In the genomic region with DNA sequence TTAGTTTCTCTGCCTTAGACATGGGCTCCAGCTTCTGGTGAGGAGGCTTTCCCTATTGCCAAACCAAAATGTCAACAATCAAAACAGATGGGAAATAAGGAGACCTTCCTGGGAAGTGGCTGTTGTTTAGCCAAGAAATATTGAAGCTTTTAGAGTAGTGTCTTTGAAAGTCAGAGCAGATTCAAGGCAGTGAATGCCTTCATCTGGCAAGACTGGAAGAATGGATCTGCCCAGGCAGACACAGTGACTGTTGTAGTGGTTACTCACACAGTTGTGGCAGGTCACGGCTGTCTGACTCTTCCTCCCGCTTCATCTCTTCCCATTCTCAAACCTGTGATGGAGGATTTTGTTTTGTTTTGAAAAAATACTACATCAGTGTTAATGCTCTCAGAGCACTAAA, we compare ENCODE assay signal across 19 cellular contexts.
DNase-seq lines count a peak whose midpoint lies in the region; ATAC-seq, FAIRE-seq and TF ChIP-seq lines count a peak whose summit lies in the region.
"Had no signal": no experiment of that assay in that cellular context is flagged by ENCODE, and none has a peak within 500 bp of the region (broad histone marks: within the 10 kb centered on the region; RNA-seq: fewer than 3 reads in every experiment).

No MANE protein-coding gene starts in this region.

- WGBS in mammary epithelial cell (ENCODE audit: low coverage, missing lambda C conversion rate) = 85% methylated on average over 2 of the region's 2 CpGs

- no peaks in the 10 kb centered on the region for H3K9me3 ChIP-seq in mammary epithelial cell (replicated peaks; ENCODE audit: insufficient read depth, low read length)
- no peaks in the 10 kb centered on the region for H3K9me3 ChIP-seq in breast epithelium
- no peaks in the 10 kb centered on the region for H3K9me3 ChIP-seq in astrocyte (ENCODE audit: insufficient read depth, low read depth, low read length)
- H3K9me3 ChIP-seq in osteoblast (ENCODE audit: low read depth, low read length) = no peaks in the 10 kb centered on the region

- dilution Hi-C loops in mammary epithelial cell (cut with HindIII; ENCODE audit: low sequenced_read_pairs) = loop anchor here (5.0 kb wide), 1 partner anchor 33 kb away; no protein-coding TSS in a partner anchor

- no peaks in the 10 kb centered on the region for H3K9me3 Mint-ChIP-seq in astrocyte (ENCODE audit: unreplicated experiment)
- no peaks in the 10 kb centered on the region for H3K9me3 Mint-ChIP-seq in natural killer cell treated with Interleukin-12 subunit alpha and Interleukin-12 subunit beta and Interleukin-15 and Interleukin-18, amount 100 ng/mL, for 72 hours

- H2AFZ ChIP-seq in mammary epithelial cell (ENCODE audit: low read depth, low read length) = no peak overlapping the region
- no peak overlapping the region for H2AFZ ChIP-seq in astrocyte (ENCODE audit: low read depth, low read length)
- H2AFZ ChIP-seq in osteoblast (ENCODE audit: low read length) = peak overlapping the region; percentile 40

- H3K4me2 ChIP-seq in mammary epithelial cell (ENCODE audit: insufficient read depth, low read depth, low read length) = no peak overlapping the region
- no peak overlapping the region for H3K4me2 ChIP-seq in astrocyte (ENCODE audit: low read length)
- peak overlapping the region; percentile 21 for H3K4me2 ChIP-seq in osteoblast (ENCODE audit: insufficient read depth, low read length)

- H4K20me1 ChIP-seq in mammary epithelial cell (ENCODE audit: insufficient read depth, low read length) = no peaks in the 10 kb centered on the region
- no peaks in the 10 kb centered on the region for H4K20me1 ChIP-seq in astrocyte (ENCODE audit: insufficient read depth, low read length)
- H4K20me1 ChIP-seq in osteoblast (ENCODE audit: insufficient read depth, low read length) = no peaks in the 10 kb centered on the region

- in situ Hi-C loops in mammary epithelial cell (cut with MboI; ENCODE audit: low sequenced_read_pairs in 2 of 2) = no loop called here

- ATAC-seq in natural killer cell treated with Interleukin-12 subunit alpha and Interleukin-12 subunit beta and Interleukin-15 and Interleukin-18, amount 100 ng/mL, for 72 hours = no peak
- ATAC-seq: K562, Panc1 had no signal

- H3K9ac ChIP-seq in mammary epithelial cell (ENCODE audit: insufficient read depth, low read length) (no peak overlapping the region), astrocyte (ENCODE audit: low read length) (no peak overlapping the region)

- H3K4me3 Mint-ChIP-seq in astrocyte (ENCODE audit: unreplicated experiment) = no peak overlapping the region
- H3K4me3 Mint-ChIP-seq in natural killer cell treated with Interleukin-12 subunit alpha and Interleukin-12 subunit beta and Interleukin-15 and Interleukin-18, amount 100 ng/mL, for 72 hours = no peak overlapping the region

- intact Hi-C loops in mammary epithelial cell (cut with micrococcal nuclease) (no loop called here), breast epithelium (cut with DNase I; ENCODE audit: low total_unique reads) (no loop called here)

- no peak for TF ChIP-seq CTCF in mammary epithelial cell (conservative IDR thresholded peaks at IDR 0.05 in 1 of 2, IDR thresholded peaks at IDR 0.05 in 1 of 2; ENCODE audit: extremely low read depth in 1 of 2, insufficient read depth in 1 of 2, low read depth in 1 of 2, low read length in 2 of 2)
- no peak for TF ChIP-seq CTCF in breast epithelium (IDR thresholded peaks at IDR 0.05)
- TF ChIP-seq CTCF in astrocyte (IDR thresholded peaks at IDR 0.05; ENCODE audit: insufficient read depth, low read depth, low read length) = no peak
- no peak for TF ChIP-seq CTCF in osteoblast (IDR thresholded peaks at IDR 0.05; ENCODE audit: extremely low read depth, low read depth, low read length)

- DNase-seq in mammary epithelial cell = peak; percentile 53
- no peak for DNase-seq in breast epithelium (ENCODE audit: low spot score in 2 of 2)
- DNase-seq in astrocyte (ENCODE audit: low read depth) = peak; percentile 14
- peak; percentile 86 for DNase-seq in osteoblast (ENCODE audit: insufficient read length, low spot score, missing footprints)
- no peak for DNase-seq in GM19238 (ENCODE audit: insufficient read length, low spot score)
- no peak for DNase-seq in cortex of kidney (lab: John Stamatoyannopoulos, UW)
- no peak for DNase-seq in natural killer cell treated with Interleukin-12 subunit alpha and Interleukin-12 subunit beta and Interleukin-15 and Interleukin-18, amount 100 ng/mL, for 72 hours (ENCODE audit: low spot score)
- DNase-seq in inferior parietal cortex (ENCODE audit: extremely low spot score) = no peak
- DNase-seq: 8988T, DND-41, GF-D8, NCI-H1436, NCI-H2081 treated with DMSO at 0.1 percent for 48 hours, NCI-H510A treated with DMSO at 0.1 percent for 48 hours, Right ventricle myocardium superior had no signal

- H3K36me3 Mint-ChIP-seq in astrocyte (ENCODE audit: low read depth, unreplicated experiment) = no peaks in the 10 kb centered on the region
- H3K36me3 Mint-ChIP-seq in natural killer cell treated with Interleukin-12 subunit alpha and Interleukin-12 subunit beta and Interleukin-15 and Interleukin-18, amount 100 ng/mL, for 72 hours = no peaks in the 10 kb centered on the region

- CTCF ChIA-PET in mammary epithelial cell (lab: Charles Lee; ENCODE audit: low non-redundant PET) = no interaction called here

- H3K4me1 Mint-ChIP-seq in astrocyte (ENCODE audit: low read depth, unreplicated experiment) = peaks cover 12% of the 10 kb centered on the region
- peaks cover 18 to 19% of the 10 kb centered on the region in 2 donors for H3K4me1 Mint-ChIP-seq in natural killer cell treated with Interleukin-12 subunit alpha and Interleukin-12 subunit beta and Interleukin-15 and Interleukin-18, amount 100 ng/mL, for 72 hours (ENCODE audit: low read depth in 2 of 2)

- H3K27ac ChIP-seq in mammary epithelial cell (ENCODE audit: insufficient read depth, low read depth, low read length) (no peak overlapping the region), breast epithelium (no peak overlapping the region), astrocyte (ENCODE audit: low read depth, low read length) (no peak overlapping the region), osteoblast (ENCODE audit: low read depth, low read length) (peak overlapping the region; percentile 44)
- H3K27ac ChIP-seq: C4-2B, SK-N-MC had no signal

- BruUV-seq in mammary epithelial cell (replicated peaks; lab: Mats Ljungman, UMichigan) = no TSS peak

- H3K4me1 ChIP-seq in mammary epithelial cell (ENCODE audit: insufficient read depth, low read length) (peaks cover 25% of the 10 kb centered on the region), breast epithelium (no peaks in the 10 kb centered on the region), astrocyte (ENCODE audit: insufficient read depth, low read length) (no peaks in the 10 kb centered on the region), osteoblast (ENCODE audit: insufficient read depth, low read length) (peaks cover 34% of the 10 kb centered on the region)

- H3K27me3 Mint-ChIP-seq in astrocyte (ENCODE audit: low read depth, unreplicated experiment) = no peaks in the 10 kb centered on the region
- no peaks in the 10 kb centered on the region for H3K27me3 Mint-ChIP-seq in natural killer cell treated with Interleukin-12 subunit alpha and Interleukin-12 subunit beta and Interleukin-15 and Interleukin-18, amount 100 ng/mL, for 72 hours

- no peaks in the 10 kb centered on the region for H3K36me3 ChIP-seq in mammary epithelial cell (ENCODE audit: insufficient read depth, low read length)
- H3K36me3 ChIP-seq in breast epithelium = no peaks in the 10 kb centered on the region
- H3K36me3 ChIP-seq in astrocyte (ENCODE audit: insufficient read depth, low read length) = no peaks in the 10 kb centered on the region
- H3K36me3 ChIP-seq in osteoblast (ENCODE audit: insufficient read depth, low read length) = no peaks in the 10 kb centered on the region

- no peak for FAIRE-seq in astrocyte (lab: Jason Lieb, UNC)
- FAIRE-seq: K562 had no signal

- H3K27ac Mint-ChIP-seq in astrocyte (ENCODE audit: unreplicated experiment) = peak overlapping the region; percentile 9
- H3K27ac Mint-ChIP-seq in natural killer cell treated with Interleukin-12 subunit alpha and Interleukin-12 subunit beta and Interleukin-15 and Interleukin-18, amount 100 ng/mL, for 72 hours = peak overlapping the region in 1 of 2 donors; percentile 22

- H3K4me3 ChIP-seq in mammary epithelial cell (replicated peaks in 1 of 3; ENCODE audit: insufficient read depth in 1 of 3, low read depth in 2 of 3, low read length in 3 of 3) = no peak overlapping the region
- H3K4me3 ChIP-seq in breast epithelium = no peak overlapping the region
- H3K4me3 ChIP-seq in astrocyte (ENCODE audit: insufficient read depth, low read depth, low read length) = no peak overlapping the region
- no peak overlapping the region for H3K4me3 ChIP-seq in osteoblast (ENCODE audit: insufficient read depth, low read length)
- H3K4me3 ChIP-seq: K562, SK-N-MC had no signal

- H3K27me3 ChIP-seq in mammary epithelial cell (ENCODE audit: insufficient read depth, low read length) (no peaks in the 10 kb centered on the region), breast epithelium (no peaks in the 10 kb centered on the region), astrocyte (ENCODE audit: insufficient read depth, low read length) (peaks cover 3% of the 10 kb centered on the region), osteoblast (ENCODE audit: insufficient read depth, low read length) (no peaks in the 10 kb centered on the region)

- H3K79me2 ChIP-seq in mammary epithelial cell (ENCODE audit: insufficient read depth, low read length) = no peaks in the 10 kb centered on the region
- H3K79me2 ChIP-seq in astrocyte (ENCODE audit: insufficient read depth, low read length) = no peaks in the 10 kb centered on the region
- no peaks in the 10 kb centered on the region for H3K79me2 ChIP-seq in osteoblast (ENCODE audit: insufficient read depth, low read length)

- no peak for TF ChIP-seq POLR2A in breast epithelium (IDR thresholded peaks at IDR 0.05)

Comparison
In these comparisons a context has a peak if more than half of its experiments do, and no peak if none do; other contexts are left out.
1. DNase-seq: peak in mammary epithelial cell (single experiment), astrocyte (single experiment) and osteoblast (single experiment); none in breast epithelium (0 of 2), GM19238 (single experiment), cortex of kidney (single experiment), natural killer cell treated with Interleukin-12 subunit alpha and Interleukin-12 subunit beta and Interleukin-15 and Interleukin-18, amount 100 ng/mL, for 72 hours (single experiment) and inferior parietal cortex (single experiment).